Comparison of ENCODE assay signal across 9 cellular contexts in genomic region chr12:120249875-120250795, GRCh38. TPM values are rescaled to one million over a fixed set of nuclear protein-coding genes. Genes with fewer than 3 reads are reported as not detected.
DNase-seq lines count a peak whose midpoint lies in the region; ATAC-seq, FAIRE-seq and TF ChIP-seq lines count a peak whose summit lies in the region.
"Had no signal": no experiment of that assay in that cellular context is flagged by ENCODE, and none has a peak within 500 bp of the region (broad histone marks: within the 10 kb centered on the region; RNA-seq: fewer than 3 reads in every experiment).

No MANE protein-coding gene starts in this region.

- RAD21 ChIA-PET in GM12878 (lab: Charles Lee; ENCODE audit: unreplicated experiment), result interaction anchor here (1.5 to 3.7 kb wide), 3 partner anchors 12 to 22 kb away, joined by 4 to 14 read pairs (median 12); partner anchors contain the start of gene PXN

- H3K9ac ChIP-seq in GM12878 (ENCODE audit: control insufficient read depth, insufficient read depth, low read length), result no peak overlapping the region

- peaks cover 8% of the 10 kb centered on the region for H3K36me3 Mint-ChIP-seq in type B pancreatic cell

- POLR2A ChIA-PET in GM12878 (lab: Charles Lee), result interaction anchor here (0.9 to 1.9 kb wide), 4 partner anchors 10 to 41 kb away, joined by 3 to 8 read pairs (median 4); partner anchors contain the start of gene RNU4-2

- H3K4me2 ChIP-seq in GM12878 (ENCODE audit: control insufficient read depth, insufficient read depth), result peak overlapping the region; percentile 26

- H3K9me3 Mint-ChIP-seq in type B pancreatic cell, result no peaks in the 10 kb centered on the region

- no peaks in the 10 kb centered on the region for H3K27me3 Mint-ChIP-seq in type B pancreatic cell

- no peaks in the 10 kb centered on the region for H3K79me2 ChIP-seq in GM12878 (ENCODE audit: control insufficient read depth, insufficient read depth, low read length)

- 39% methylated on average over 8 of the region's 8 CpGs for WGBS in GM12878 (ENCODE audit: insufficient coverage, insufficient replicate concordance, low lambda C conversion rate, missing lambda C conversion rate)

- no peak for TF ChIP-seq POLR2A in GM12878 (IDR thresholded peaks at IDR 0.05; ENCODE audit: low read depth, low read length)

- H3K9me3 ChIP-seq in GM12878 (replicated peaks; ENCODE audit: control insufficient read depth, insufficient read depth, low read length), result no peaks in the 10 kb centered on the region; the same call in 2 of the 3 replicates

- CTCF ChIA-PET in GM12878 (lab: Yijun Ruan, JAX), result interaction anchor here (0.5 to 4.8 kb wide), 7 partner anchors 10 to 396 kb away, joined by 3 to 36 read pairs (median 4); no protein-coding TSS in a partner anchor

- H3K27me3 ChIP-seq in GM12878 (replicated peaks in 1 of 2; ENCODE audit: control insufficient read depth in 2 of 2, insufficient read depth in 2 of 2, low read length in 1 of 2), result no peaks in the 10 kb centered on the region

- peak overlapping the region; percentile 53 for H3K27ac Mint-ChIP-seq in type B pancreatic cell

- peaks cover 35% of the 10 kb centered on the region for H3K4me1 ChIP-seq in GM12878 (ENCODE audit: control insufficient read depth, insufficient read depth, low read length)

- ATAC-seq in GM12878 (peak; percentile 75), GM19035 (IDR thresholded peaks at IDR 0.05; ENCODE audit: unreplicated experiment) (no peak)

- H2AFZ ChIP-seq in GM12878 (ENCODE audit: control insufficient read depth, low read depth, low read length), result no peak overlapping the region

- in situ Hi-C loops in GM12878 (cut with MboI), result no loop called here

- intact Hi-C loops in GM12878 (cut with micrococcal nuclease; ENCODE audit: unreplicated experiment), result no loop called here

- BruUV-seq in GM12878 (replicated peaks; lab: Mats Ljungman, UMichigan), result no TSS peak

- no peak overlapping the region for H3K4me3 ChIP-seq in GM12878

- TF ChIP-seq EP300 in GM12878 (IDR thresholded peaks at IDR 0.05; ENCODE audit: borderline replicate concordance in 1 of 2, control insufficient read depth in 1 of 2, low read depth in 2 of 2, low read length in 2 of 2), result no peak

- H3K36me3 ChIP-seq in GM12878 (ENCODE audit: control insufficient read depth in 2 of 2, insufficient read depth in 2 of 2, low read length in 1 of 2), result no peaks in the 10 kb centered on the region

- H3K27ac ChIP-seq in GM12878 (ENCODE audit: control insufficient read depth, insufficient read depth), result no peak overlapping the region
- H3K27ac ChIP-seq: C4-2B had no signal

- TF ChIP-seq CTCF in GM12878 (IDR thresholded peaks at IDR 0.05 in 2 of 3, conservative IDR thresholded peaks at IDR 0.05 in 1 of 3; ENCODE audit: control insufficient read depth in 2 of 3, extremely low read depth in 1 of 3, insufficient read depth in 1 of 3, low read depth in 3 of 3, low read length in 3 of 3), result no peak
- TF ChIP-seq CTCF in type B pancreatic cell (conservative IDR thresholded peaks at IDR 0.05), result no peak
- TF ChIP-seq CTCF in D721Med (IDR thresholded peaks at IDR 0.05; ENCODE audit: insufficient read depth, missing control alignments), result no peak

- SMC1A ChIA-PET in GM12878 (lab: Charles Lee; ENCODE audit: uncharacterized antibody, unreplicated experiment), result interaction anchor here (0.7 to 1.4 kb wide), 4 partner anchors 18 to 688 kb away, joined by 3 to 6 read pairs (median 4); no protein-coding TSS in a partner anchor

- TF ChIP-seq RAD21 in GM12878 (IDR thresholded peaks at IDR 0.05; ENCODE audit: insufficient read depth, low read depth, low read length), result no peak

- DNase-seq in activated CD8-positive, alpha-beta memory T cell treated with anti-CD3 and anti-CD28 coated beads for 24 hours, result peak; percentile 69
- DNase-seq in activated CD8-positive, alpha-beta memory T cell treated with anti-CD3 and anti-CD28 coated beads, Interleukin-2, amount 50 U/mL, for 48 hours, result no peak
- no peak for DNase-seq in GM12878 (ENCODE audit: low read depth, low spot score)
- DNase-seq in lung microvascular endothelial cell (ENCODE audit: low read depth in 2 of 2), result peak; percentile 43 to 55
- no peak for DNase-seq in type B pancreatic cell (ENCODE audit: extremely low spot score, unreplicated experiment)
- no peak for DNase-seq in NCI-H510A (lab: John Stamatoyannopoulos, UW)
- DNase-seq in D721Med (ENCODE audit: insufficient read length, low spot score), result no peak

- peak; percentile 23 for FAIRE-seq in GM12878 (lab: Jason Lieb, UNC)
- FAIRE-seq in D721Med (lab: Jason Lieb, UNC), result no peak

- no peak overlapping the region for H3K4me3 Mint-ChIP-seq in type B pancreatic cell

- peaks cover 30% of the 10 kb centered on the region for H3K4me1 Mint-ChIP-seq in type B pancreatic cell (ENCODE audit: unreplicated experiment)

- no peaks in the 10 kb centered on the region for H4K20me1 ChIP-seq in GM12878 (ENCODE audit: control insufficient read depth, insufficient read depth)

RNA-seq across cellular contexts. Expression of gene PXN, which starts 15.4 kb away (rescaled TPM):
- total RNA-seq in GM12878 (2013; cell fraction: nucleolus; rRNA removed), result 1.8 and 4.0 TPM in 2 replicates
- 6.2 and 7.2 TPM in 2 replicates for total RNA-seq in GM12878 (2014; rRNA removed)
- total RNA-seq in GM12878 (2014; rRNA removed; fragmentation: Illumina TruSeq; extraction: Trizol), result 5.1 and 5.2 TPM in 2 replicates
- 29.1 and 32.0 TPM in 2 replicates for total RNA-seq in GM12878 (2021)
- 10.2 TPM for polyA plus RNA-seq in GM12878 (2011; ENCODE audit: low read depth)
- polyA plus RNA-seq in GM12878 (2011; rRNA removed), result 0.50 and 1.0 TPM in 2 replicates
- polyA plus RNA-seq in GM12878 (2011; cell fraction: cytosol; rRNA removed), result 0.89 and 1.7 TPM in 2 replicates
- 2.2 and 3.0 TPM in 2 replicates for polyA plus RNA-seq in GM12878 (2011; cell fraction: nucleus; rRNA removed)
- polyA plus RNA-seq in GM12878 (2012), result 20.0 and 22.7 TPM in 2 replicates
- 16.1 and 27.3 TPM in 2 replicates for polyA plus RNA-seq in GM12878 (2014; fragmentation: Illumina TruSeq; extraction: Trizol)
- 1 to 10 TPM; 2.5 to 2.6 TPM for polyA plus RNA-seq in GM12878 (2014; fragmentation: Nextera tagmentation; extraction: Ambion mirVana)
- 19.6 and 22.5 TPM in 2 replicates for polyA plus RNA-seq in GM12878 (2014; rRNA removed)
- polyA plus RNA-seq in GM12878 (2016; fragmentation: Nextera tagmentation; extraction: Ambion mirVana), result 10 to 100 TPM; 15.9 to 16.3 TPM
- polyA minus RNA-seq in GM12878 (2011; rRNA and poly(A)+ RNA removed), result 1.8 and 2.4 TPM in 2 replicates
- polyA minus RNA-seq in GM12878 (2011; cell fraction: cytosol; rRNA and poly(A)+ RNA removed), result 0.67 and 1.7 TPM in 2 replicates
- 0.86 and 1.2 TPM in 2 replicates for polyA minus RNA-seq in GM12878 (2011; cell fraction: nucleus; rRNA and poly(A)+ RNA removed)
- total RNA-seq in lung microvascular endothelial cell, result 52.5 and 56.2 TPM in 2 replicates
- 60.7 and 127 TPM in 2 replicates for total RNA-seq in type B pancreatic cell (ENCODE audit: low replicate concordance)

RNA-seq across cellular contexts. Expression of gene RNU4-2, which starts 41.6 kb away (rescaled TPM):
- total RNA-seq in GM12878 (2013; cell fraction: nucleolus; rRNA removed), result under 0.01 TPM in 2 replicates
- total RNA-seq in GM12878 (2014; rRNA removed) (under 0.01 TPM in 2 replicates), GM12878 (2014; rRNA removed; fragmentation: Illumina TruSeq; extraction: Trizol) (15,110 and 15,384 TPM in 2 replicates), GM12878 (2021) (4,315 and 4,845 TPM in 2 replicates), lung microvascular endothelial cell (under 0.01 TPM in 2 replicates), type B pancreatic cell (ENCODE audit: low replicate concordance) (6,693 and 9,065 TPM in 2 replicates)
- not detected for polyA plus RNA-seq in GM12878 (2011; ENCODE audit: low read depth)
- polyA plus RNA-seq in GM12878 (2011; rRNA removed) (under 0.01 and 61.6 TPM in 2 replicates), GM12878 (2014; fragmentation: Illumina TruSeq; extraction: Trizol) (not detected in 2 replicates), GM12878 (2014; fragmentation: Nextera tagmentation; extraction: Ambion mirVana) (not detected), GM12878 (2014; rRNA removed) (not detected in 2 replicates), GM12878 (2016; fragmentation: Nextera tagmentation; extraction: Ambion mirVana) (1 to 10 TPM; 3.5 to 7.1 TPM)
- polyA plus RNA-seq in GM12878 (2011; cell fraction: cytosol; rRNA removed), result under 0.01 TPM in 2 replicates
- under 0.01 TPM in 2 replicates for polyA plus RNA-seq in GM12878 (2011; cell fraction: nucleus; rRNA removed)
- polyA plus RNA-seq in GM12878 (2012), result 1,178 TPM in 1 of 2 replicates, not detected in the other
- polyA minus RNA-seq in GM12878 (2011; rRNA and poly(A)+ RNA removed), result under 0.01 and 42,665 TPM in 2 replicates
- polyA minus RNA-seq in GM12878 (2011; cell fraction: cytosol; rRNA and poly(A)+ RNA removed), result 81,390 and 81,852 TPM in 2 replicates
- polyA minus RNA-seq in GM12878 (2011; cell fraction: nucleus; rRNA and poly(A)+ RNA removed), result under 0.01 TPM in 2 replicates

RNA-seq across cellular contexts. Expression of gene RNU4-1, which starts 42.9 kb away (rescaled TPM):
- under 0.01 TPM in 2 replicates for total RNA-seq in GM12878 (2013; cell fraction: nucleolus; rRNA removed)
- total RNA-seq in GM12878 (2014; rRNA removed), result under 0.01 TPM in 2 replicates
- 15,175 and 15,332 TPM in 2 replicates for total RNA-seq in GM12878 (2014; rRNA removed; fragmentation: Illumina TruSeq; extraction: Trizol)
- 4,154 and 4,718 TPM in 2 replicates for total RNA-seq in GM12878 (2021)
- not detected for polyA plus RNA-seq in GM12878 (2011; ENCODE audit: low read depth)
- under 0.01 and 92.4 TPM in 2 replicates for polyA plus RNA-seq in GM12878 (2011; rRNA removed)
- under 0.01 TPM in 2 replicates for polyA plus RNA-seq in GM12878 (2011; cell fraction: cytosol; rRNA removed)
- under 0.01 TPM in 2 replicates for polyA plus RNA-seq in GM12878 (2011; cell fraction: nucleus; rRNA removed)
- polyA plus RNA-seq in GM12878 (2012), result 1,260 TPM in 1 of 2 replicates, not detected in the other
- polyA plus RNA-seq in GM12878 (2014; fragmentation: Illumina TruSeq; extraction: Trizol), result not detected in 2 replicates
- 10 to 100 TPM in 1 of 2 experiments, not detected in 1; 11.5 TPM for polyA plus RNA-seq in GM12878 (2014; fragmentation: Nextera tagmentation; extraction: Ambion mirVana)
- polyA plus RNA-seq in GM12878 (2014; rRNA removed), result not detected in 2 replicates
- 1 to 10 TPM; 3.5 to 7.1 TPM for polyA plus RNA-seq in GM12878 (2016; fragmentation: Nextera tagmentation; extraction: Ambion mirVana)
- under 0.01 and 37,029 TPM in 2 replicates for polyA minus RNA-seq in GM12878 (2011; rRNA and poly(A)+ RNA removed)
- polyA minus RNA-seq in GM12878 (2011; cell fraction: cytosol; rRNA and poly(A)+ RNA removed), result 87,323 and 92,282 TPM in 2 replicates
- polyA minus RNA-seq in GM12878 (2011; cell fraction: nucleus; rRNA and poly(A)+ RNA removed), result under 0.01 TPM in 2 replicates
- under 0.01 TPM in 2 replicates for total RNA-seq in lung microvascular endothelial cell
- total RNA-seq in type B pancreatic cell (ENCODE audit: low replicate concordance), result 4,376 and 7,253 TPM in 2 replicates

RNA-seq across cellular contexts. Expression of gene RPLP0, which starts 49.2 kb away (rescaled TPM):
- total RNA-seq in GM12878 (2013; cell fraction: nucleolus; rRNA removed), result 746 and 806 TPM in 2 replicates
- total RNA-seq in GM12878 (2014; rRNA removed), result 6,095 and 6,267 TPM in 2 replicates
- total RNA-seq in GM12878 (2014; rRNA removed; fragmentation: Illumina TruSeq; extraction: Trizol), result 4,804 and 4,972 TPM in 2 replicates
- 4,342 and 4,473 TPM in 2 replicates for total RNA-seq in GM12878 (2021)
- 10,931 TPM for polyA plus RNA-seq in GM12878 (2011; ENCODE audit: low read depth)
- 4,342 and 6,647 TPM in 2 replicates for polyA plus RNA-seq in GM12878 (2011; rRNA removed)
- polyA plus RNA-seq in GM12878 (2011; cell fraction: cytosol; rRNA removed), result 11,436 and 11,538 TPM in 2 replicates
- polyA plus RNA-seq in GM12878 (2011; cell fraction: nucleus; rRNA removed), result 3,468 and 4,357 TPM in 2 replicates
- polyA plus RNA-seq in GM12878 (2012), result 6,488 and 7,133 TPM in 2 replicates
- 4,326 and 6,258 TPM in 2 replicates for polyA plus RNA-seq in GM12878 (2014; fragmentation: Illumina TruSeq; extraction: Trizol)
- polyA plus RNA-seq in GM12878 (2014; fragmentation: Nextera tagmentation; extraction: Ambion mirVana), result 1,000 to 10,000 TPM; 6,784 to 8,495 TPM
- polyA plus RNA-seq in GM12878 (2014; rRNA removed), result 7,537 and 7,931 TPM in 2 replicates
- 1,000 to 10,000 TPM; 2,171 to 2,235 TPM for polyA plus RNA-seq in GM12878 (2016; fragmentation: Nextera tagmentation; extraction: Ambion mirVana)
- 5,528 and 7,467 TPM in 2 replicates for polyA minus RNA-seq in GM12878 (2011; rRNA and poly(A)+ RNA removed)
- polyA minus RNA-seq in GM12878 (2011; cell fraction: cytosol; rRNA and poly(A)+ RNA removed), result 1,348 and 1,626 TPM in 2 replicates
- polyA minus RNA-seq in GM12878 (2011; cell fraction: nucleus; rRNA and poly(A)+ RNA removed), result 556 and 712 TPM in 2 replicates
- total RNA-seq in lung microvascular endothelial cell, result 2,396 and 3,163 TPM in 2 replicates
- total RNA-seq in type B pancreatic cell (ENCODE audit: low replicate concordance), result 2,585 and 2,806 TPM in 2 replicates

RNA-seq across cellular contexts. Expression of gene SIRT4, which starts 52.0 kb away (rescaled TPM):
- total RNA-seq in GM12878 (2013; cell fraction: nucleolus; rRNA removed), result 1.1 and 1.5 TPM in 2 replicates
- total RNA-seq in GM12878 (2014; rRNA removed) (0.33 and 0.45 TPM in 2 replicates), GM12878 (2014; rRNA removed; fragmentation: Illumina TruSeq; extraction: Trizol) (0.28 and 0.36 TPM in 2 replicates), GM12878 (2021) (0.31 and 0.74 TPM in 2 replicates), lung microvascular endothelial cell (0.87 and 3.2 TPM in 2 replicates), type B pancreatic cell (ENCODE audit: low replicate concordance) (2.0 and 2.7 TPM in 2 replicates)
- 0.31 TPM for polyA plus RNA-seq in GM12878 (2011; ENCODE audit: low read depth)
- polyA plus RNA-seq in GM12878 (2011; rRNA removed) (0.42 and 0.46 TPM in 2 replicates), GM12878 (2014; fragmentation: Illumina TruSeq; extraction: Trizol) (0.43 and 0.92 TPM in 2 replicates), GM12878 (2014; fragmentation: Nextera tagmentation; extraction: Ambion mirVana) (under 1 TPM; 0.79 to 0.98 TPM), GM12878 (2014; rRNA removed) (0.19 TPM in 2 replicates), GM12878 (2016; fragmentation: Nextera tagmentation; extraction: Ambion mirVana) (under 1 TPM; 0.48 to 0.86 TPM)
- polyA plus RNA-seq in GM12878 (2011; cell fraction: cytosol; rRNA removed), result 0.28 and 0.90 TPM in 2 replicates
- polyA plus RNA-seq in GM12878 (2011; cell fraction: nucleus; rRNA removed), result 0.15 and 0.34 TPM in 2 replicates
- 0.26 and 0.81 TPM in 2 replicates for polyA plus RNA-seq in GM12878 (2012)
- polyA minus RNA-seq in GM12878 (2011; rRNA and poly(A)+ RNA removed), result 2.1 TPM in 1 of 2 replicates, not detected in the other
- not detected in 2 replicates for polyA minus RNA-seq in GM12878 (2011; cell fraction: cytosol; rRNA and poly(A)+ RNA removed)
- polyA minus RNA-seq in GM12878 (2011; cell fraction: nucleus; rRNA and poly(A)+ RNA removed), result 0.36 TPM in 1 of 2 replicates, not detected in the other

Comparison
In these comparisons a context has a peak if more than half of its experiments do, and no peak if none do; other contexts are left out.
1. DNase-seq: peak in activated CD8-positive, alpha-beta memory T cell treated with anti-CD3 and anti-CD28 coated beads for 24 hours (single experiment) and lung microvascular endothelial cell (2 of 2); none in activated CD8-positive, alpha-beta memory T cell treated with anti-CD3 and anti-CD28 coated beads, Interleukin-2, amount 50 U/mL, for 48 hours (single experiment), GM12878 (single experiment), type B pancreatic cell (single experiment), NCI-H510A (single experiment) and D721Med (single experiment).